Comparison of ENCODE assay signal across 18 cellular contexts in the genomic region with DNA sequence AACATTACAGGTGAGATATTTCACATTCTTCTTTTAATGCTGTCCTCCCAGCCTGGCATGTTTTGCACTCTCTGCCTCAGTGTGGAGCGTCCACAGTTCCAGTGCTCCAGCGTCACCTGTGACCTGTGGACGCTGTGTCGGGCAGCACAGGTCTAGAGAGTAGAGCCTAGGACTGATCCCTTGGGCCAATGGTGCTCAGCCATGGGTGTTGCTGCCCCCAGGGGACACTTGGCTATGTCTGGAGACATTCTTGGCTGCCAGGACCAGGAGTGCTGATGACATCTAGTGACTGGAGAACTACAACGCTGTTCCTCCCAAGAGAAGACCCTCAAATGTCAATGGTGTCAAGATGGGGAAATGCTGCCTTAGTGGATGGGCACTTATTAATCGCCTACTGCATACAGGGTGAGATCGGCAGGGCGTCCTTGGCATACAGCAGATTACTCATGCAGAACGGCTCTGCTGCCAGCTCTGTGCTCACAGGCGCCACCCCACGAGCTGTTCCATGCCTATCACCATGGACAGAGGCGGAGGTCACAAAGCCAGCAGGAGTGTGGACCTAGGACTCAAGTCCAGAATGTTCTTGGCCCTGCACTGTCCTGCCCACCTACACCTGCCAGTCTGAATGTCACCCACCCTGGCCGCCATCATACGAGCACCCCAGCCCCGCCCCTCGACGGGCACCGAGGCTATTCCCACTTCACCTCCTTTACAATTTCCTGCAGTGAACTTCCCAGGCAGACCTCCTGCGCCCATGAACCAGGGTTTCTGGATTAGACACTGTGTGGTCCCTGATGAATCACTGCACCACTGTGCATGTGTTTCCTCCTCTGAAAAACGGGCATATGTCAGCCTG. TPM values are rescaled to one million over a fixed set of nuclear protein-coding genes. Genes with fewer than 3 reads are reported as not detected.
DNase-seq lines count a peak whose midpoint lies in the region; ATAC-seq and TF ChIP-seq lines count a peak whose summit lies in the region.
"Had no signal": no experiment of that assay in that cellular context is flagged by ENCODE, and none has a peak within 500 bp of the region (broad histone marks: within the 10 kb centered on the region; RNA-seq: fewer than 3 reads in every experiment).

No MANE protein-coding gene starts in this region.

- no peaks in the 10 kb centered on the region for H3K9me3 ChIP-seq in HEK293 (ENCODE audit: control insufficient read depth, insufficient read depth, low read depth, low read length)
- H3K9me3 ChIP-seq: sigmoid colon had no signal

- no peaks in the 10 kb centered on the region for H3K36me3 Mint-ChIP-seq in brain
- peaks cover 16% of the 10 kb centered on the region for H3K36me3 Mint-ChIP-seq in activated CD4-positive, alpha-beta T cell treated with anti-CD3 and anti-CD28 coated beads, Interleukin-2, amount 10 ng/mL, durations not matched to agents 24 days and 14 days (ENCODE audit: low read depth)

- no peak overlapping the region for H3K27ac ChIP-seq in 22Rv1
- no peak overlapping the region for H3K27ac ChIP-seq in HEK293 (ENCODE audit: extremely low read depth, low read depth, low read length)
- H3K27ac ChIP-seq: sigmoid colon had no signal

- H3K4me1 Mint-ChIP-seq in brain = peaks cover 46% of the 10 kb centered on the region
- peaks cover 9% of the 10 kb centered on the region for H3K4me1 Mint-ChIP-seq in activated CD4-positive, alpha-beta T cell treated with anti-CD3 and anti-CD28 coated beads, Interleukin-2, amount 10 ng/mL, durations not matched to agents 24 days and 14 days

- peak; percentile 43 for ATAC-seq in left lobe of liver
- ATAC-seq in GM18519 (IDR thresholded peaks at IDR 0.05; ENCODE audit: low FRiP score, unreplicated experiment) = no peak
- ATAC-seq: activated CD8-positive, alpha-beta T cell treated with anti-CD3 and anti-CD28 coated beads, Interleukin-2, amount 10 ng/mL, durations not matched to agents 7 days and 5 days; HCT116; stimulated activated memory B cell treated with anti-CD40 and anti-IgM and Interleukin-4, amounts not matched to agents 10 μg/mL and 1 μg/mL and 100 μg/mL, for 72 hours had no signal

- peak overlapping the region; percentile 13 to 48 (median 41) for H3K27ac Mint-ChIP-seq in brain
- no peak overlapping the region for H3K27ac Mint-ChIP-seq in activated CD4-positive, alpha-beta T cell treated with anti-CD3 and anti-CD28 coated beads, Interleukin-2, amount 10 ng/mL, durations not matched to agents 24 days and 14 days
- H3K27ac Mint-ChIP-seq: dendritic cell treated with granulocyte-macrophage colony-stimulating factor and Interleukin-4, amounts not matched to agents 40 ng/mL and 50 ng/mL, for 4 days; stimulated activated memory B cell treated with anti-CD40 and anti-IgM and Interleukin-4, amounts not matched to agents 10 μg/mL and 1 μg/mL and 100 μg/mL, for 72 hours had no signal

- POLR2A ChIA-PET in HEK293 (lab: Yijun Ruan, JAX) = interaction anchor here (0.5 kb wide), 1 partner anchor 232 kb away, joined by 4 read pairs; no protein-coding TSS in a partner anchor

- no peaks in the 10 kb centered on the region for H3K4me1 ChIP-seq in HEK293 (ENCODE audit: control insufficient read depth, insufficient read depth, low read length)

- peak overlapping the region in 1 of 5 experiments; percentile 15 for H3K4me3 Mint-ChIP-seq in brain
- no peak overlapping the region for H3K4me3 Mint-ChIP-seq in activated CD4-positive, alpha-beta T cell treated with anti-CD3 and anti-CD28 coated beads, Interleukin-2, amount 10 ng/mL, durations not matched to agents 24 days and 14 days
- H3K4me3 Mint-ChIP-seq: dendritic cell treated with granulocyte-macrophage colony-stimulating factor and Interleukin-4, amounts not matched to agents 40 ng/mL and 50 ng/mL, for 4 days had no signal

- peaks cover 3% of the 10 kb centered on the region for H3K27me3 Mint-ChIP-seq in brain
- peaks cover 11% of the 10 kb centered on the region for H3K27me3 Mint-ChIP-seq in activated CD4-positive, alpha-beta T cell treated with anti-CD3 and anti-CD28 coated beads, Interleukin-2, amount 10 ng/mL, durations not matched to agents 24 days and 14 days

- H3K4me3 ChIP-seq in HEK293 (ENCODE audit: low read depth, low read length) = no peak overlapping the region
- H3K4me3 ChIP-seq: sigmoid colon had no signal

- TF ChIP-seq CTCF in 22Rv1 (IDR thresholded peaks at IDR 0.05) = peak; percentile 23; the same call in 1 of the 2 replicates
- TF ChIP-seq CTCF in HEK293 (tag by site-specific recombination; IDR thresholded peaks at IDR 0.05) = peak; percentile 53; the same call in 1 of the 2 replicates
- no peak for TF ChIP-seq CTCF in brain (conservative IDR thresholded peaks at IDR 0.05)

- H3K36me3 ChIP-seq in HEK293 (ENCODE audit: control insufficient read depth in 2 of 2, insufficient read depth in 1 of 2, low read length in 2 of 2) = no peaks in the 10 kb centered on the region
- H3K36me3 ChIP-seq: sigmoid colon had no signal

- no peak for DNase-seq in left lobe of liver (ENCODE audit: low spot score)
- DNase-seq in activated CD4-positive, alpha-beta T cell treated with anti-CD3 and anti-CD28 coated beads, Interleukin-2, amount 10 ng/mL, durations not matched to agents 24 days and 14 days = no peak
- DNase-seq in stimulated activated CD4-positive, alpha-beta T cell treated with anti-CD3 and anti-CD28 coated beads, Interleukin-2, amount 100 ng/mL, for 48 hours = no peak
- no peak for DNase-seq in HT-29 (ENCODE audit: low spot score)
- DNase-seq: activated CD8-positive, alpha-beta T cell treated with anti-CD3 and anti-CD28 coated beads, Interleukin-2, amount 10 ng/mL, durations not matched to agents 7 days and 5 days; anterior cingulate cortex; mammary epithelial cell; NCI-H2081 treated with DMSO at 0.1 percent for 48 hours; NCI-H82; SIG-M5; sigmoid colon had no signal

- intact Hi-C loops in activated CD4-positive, alpha-beta T cell treated with anti-CD3 and anti-CD28 coated beads, Interleukin-2, amount 10 ng/mL, durations not matched to agents 24 days and 14 days (cut with micrococcal nuclease) = no loop called here

- H3K9me3 Mint-ChIP-seq in brain = peaks cover 6 to 28% (median 18%) of the 10 kb centered on the region in 5 experiments
- H3K9me3 Mint-ChIP-seq in activated CD4-positive, alpha-beta T cell treated with anti-CD3 and anti-CD28 coated beads, Interleukin-2, amount 10 ng/mL, durations not matched to agents 24 days and 14 days = peaks cover 19% of the 10 kb centered on the region

- CTCF ChIA-PET in HEK293 (lab: Yijun Ruan, JAX) = interaction anchor here (0.7 kb wide), 1 partner anchor 28 kb away, joined by 3 read pairs; no protein-coding TSS in a partner anchor

TF ChIP-seq in HEK293, 187 proteins besides CTCF, POLR2A, EP300 and RAD21 (continues in another document):
- TF ChIP-seq ZNF175 (tag by site-specific recombination; IDR thresholded peaks at IDR 0.05) (no peak), ZNF768 (tag by site-specific recombination; IDR thresholded peaks at IDR 0.05) (no peak), GLIS1 (tag by site-specific recombination; IDR thresholded peaks at IDR 0.05) (peak; percentile 50; the same call in 1 of the 2 replicates), YY2 (tag by site-specific recombination; IDR thresholded peaks at IDR 0.05) (no peak), ZNF155 (tag by site-specific recombination; IDR thresholded peaks at IDR 0.05) (no peak), ZBTB8A (tag by site-specific recombination; IDR thresholded peaks at IDR 0.05) (0 out of 2 replicates have a peak, but pooled peaks have one; percentile 12), ZNF792 (tag by site-specific recombination; IDR thresholded peaks at IDR 0.05) (peak; percentile 93)

RNA-seq across cellular contexts. Expression of a gene that starts 13.9 kb away (rescaled TPM):
- 3.4 TPM for polyA plus RNA-seq in brain (ENCODE audit: insufficient read depth, low read depth, low replicate concordance)
- total RNA-seq in left lobe of liver = 0.53 TPM
- total RNA-seq in activated CD4-positive, alpha-beta T cell treated with anti-CD3 and anti-CD28 coated beads, Interleukin-2, amount 10 ng/mL, durations not matched to agents 24 days and 14 days = 0.14 and 0.19 TPM in 2 replicates
- 0.31 TPM in 1 of 2 replicates, not detected in the other for total RNA-seq in HT-29 (2014; rRNA removed; shearing (Covaris generic))

RNA-seq across cellular contexts. Expression of a gene that starts 21.6 kb away (rescaled TPM):
- 89.9 TPM for polyA plus RNA-seq in brain (ENCODE audit: insufficient read depth, low read depth, low replicate concordance)
- 57.8 TPM for total RNA-seq in left lobe of liver
- total RNA-seq in activated CD4-positive, alpha-beta T cell treated with anti-CD3 and anti-CD28 coated beads, Interleukin-2, amount 10 ng/mL, durations not matched to agents 24 days and 14 days = not detected in 2 replicates
- total RNA-seq in HT-29 (2014; rRNA removed; shearing (Covaris generic)) = 0.29 TPM in 1 of 2 replicates, not detected in the other
- total RNA-seq: activated CD8-positive, alpha-beta T cell treated with anti-CD3 and anti-CD28 coated beads, Interleukin-2, amount 10 ng/mL, durations not matched to agents 7 days and 5 days had no signal

RNA-seq across cellular contexts. Expression of a gene that starts 24.9 kb away (rescaled TPM):
- polyA plus RNA-seq in brain (ENCODE audit: insufficient read depth, low read depth, low replicate concordance) = 15.9 TPM
- total RNA-seq in left lobe of liver = 10.4 TPM
- 13.5 and 15.6 TPM in 2 replicates for total RNA-seq in activated CD4-positive, alpha-beta T cell treated with anti-CD3 and anti-CD28 coated beads, Interleukin-2, amount 10 ng/mL, durations not matched to agents 24 days and 14 days
- 25.8 and 32.9 TPM in 2 replicates for total RNA-seq in HT-29 (2014; rRNA removed; shearing (Covaris generic))

RNA-seq across cellular contexts. Expression of a gene that starts 49.1 kb away (rescaled TPM):
- polyA plus RNA-seq in brain (ENCODE audit: insufficient read depth, low read depth, low replicate concordance) = 152 TPM
- 53.5 TPM for total RNA-seq in left lobe of liver
- total RNA-seq in activated CD4-positive, alpha-beta T cell treated with anti-CD3 and anti-CD28 coated beads, Interleukin-2, amount 10 ng/mL, durations not matched to agents 24 days and 14 days = 52.8 and 55.0 TPM in 2 replicates
- total RNA-seq in HT-29 (2014; rRNA removed; shearing (Covaris generic)) = 151 and 167 TPM in 2 replicates

Comparison
In these comparisons a context has a peak if more than half of its experiments do, and no peak if none do; other contexts are left out.
1. CTCF ChIP-seq: peak in 22Rv1 (single experiment) and HEK293 (single experiment); none in brain (0 of 2).
2. RNA of a gene that starts 21.6 kb away (total RNA-seq): 57.8 TPM in left lobe of liver (single experiment); not detected in activated CD4-positive, alpha-beta T cell treated with anti-CD3 and anti-CD28 coated beads, Interleukin-2, amount 10 ng/mL, durations not matched to agents 24 days and 14 days and 0.29 TPM in HT-29; every median in the first group is over 10 times any median in the second.